In the genomic region with DNA sequence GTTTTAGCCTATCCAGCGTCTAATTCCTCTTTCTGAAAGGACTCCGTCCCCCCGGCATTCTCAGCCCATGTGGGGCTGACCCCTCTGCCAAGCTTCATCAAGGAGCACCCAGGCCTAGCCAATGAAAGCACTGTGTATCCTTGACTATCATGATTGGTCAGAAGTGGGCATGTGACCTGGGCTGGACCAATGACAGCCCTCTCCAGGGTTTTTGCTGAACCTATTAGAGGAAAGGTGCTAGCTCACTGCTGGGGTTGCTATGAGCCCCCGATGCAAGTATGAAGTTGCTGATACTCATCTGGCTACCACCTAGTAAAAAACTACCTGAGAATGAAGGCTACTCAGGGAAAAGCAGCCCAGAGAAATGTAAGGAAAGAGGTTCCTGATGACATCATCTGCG, we compare ENCODE assay signal across 14 cellular contexts.
"Had no signal": no experiment of that assay in that cellular context is flagged by ENCODE, and none has a peak within 500 bp of the region (broad histone marks: within the 10 kb centered on the region; RNA-seq: fewer than 3 reads in every experiment).

No MANE protein-coding gene starts in this region.

- H3K4me1 ChIP-seq: gastroesophageal sphincter, sigmoid colon, spleen, vagina had no signal

- H3K4me3 ChIP-seq: cardiac muscle cell, dorsolateral prefrontal cortex, gastroesophageal sphincter, ovary, sigmoid colon, spleen, tibial nerve, vagina had no signal

- H3K9me3 ChIP-seq: sigmoid colon, vagina had no signal

- ATAC-seq: gastroesophageal sphincter had no signal

- H3K36me3 ChIP-seq: cardiac muscle cell, gastroesophageal sphincter, ovary, sigmoid colon, spleen, tibial nerve, vagina had no signal

- H3K4me1 Mint-ChIP-seq: activated naive CD4-positive, alpha-beta T cell treated with anti-CD3 and anti-CD28 coated beads, Interleukin-2, amount 10 ng/mL, durations not matched to agents 7 days and 5 days had no signal

- H3K4me3 Mint-ChIP-seq: activated naive CD4-positive, alpha-beta T cell treated with anti-CD3 and anti-CD28 coated beads, Interleukin-2, amount 10 ng/mL, durations not matched to agents 7 days and 5 days; T-helper 2 cell treated with Interferon-gamma antibody and Interleukin-4, amounts not matched to agents 5 μg/mL and 100 μg/mL, for 36 hours had no signal

- DNase-seq: activated CD4-positive, alpha-beta T cell treated with anti-CD3 and anti-CD28 coated beads for 1 hour; activated CD4-positive, alpha-beta T cell treated with anti-CD3 and anti-CD28 coated beads, Interleukin-2, amount 50 U/mL, for 4 hours; activated naive CD4-positive, alpha-beta T cell treated with anti-CD3 and anti-CD28 coated beads, Interleukin-2, amount 10 ng/mL, durations not matched to agents 7 days and 5 days; dorsolateral prefrontal cortex; islet precursor cell; ovary; sigmoid colon; spleen had no signal

- H3K27me3 ChIP-seq: cardiac muscle cell, dorsolateral prefrontal cortex, gastroesophageal sphincter, ovary, sigmoid colon, spleen, tibial nerve, vagina had no signal

- H3K27ac Mint-ChIP-seq: activated naive CD4-positive, alpha-beta T cell treated with anti-CD3 and anti-CD28 coated beads, Interleukin-2, amount 10 ng/mL, durations not matched to agents 7 days and 5 days; activated T-helper 2 cell treated with anti-CD3 and anti-CD28 coated beads, Interferon-gamma antibody, Interleukin-2, Interleukin-4, amounts not matched to agents 10 μg/mL and 5 μg/mL and 100 μg/mL, durations not matched to agents 14 hours and 24 hours and 36 hours; T-helper 2 cell treated with Interferon-gamma antibody and Interleukin-4, amounts not matched to agents 5 μg/mL and 100 μg/mL, for 36 hours had no signal

- H3K27ac ChIP-seq: cardiac muscle cell, dorsolateral prefrontal cortex, gastroesophageal sphincter, ovary, sigmoid colon, spleen, tibial nerve, vagina had no signal
